In the genomic region with DNA sequence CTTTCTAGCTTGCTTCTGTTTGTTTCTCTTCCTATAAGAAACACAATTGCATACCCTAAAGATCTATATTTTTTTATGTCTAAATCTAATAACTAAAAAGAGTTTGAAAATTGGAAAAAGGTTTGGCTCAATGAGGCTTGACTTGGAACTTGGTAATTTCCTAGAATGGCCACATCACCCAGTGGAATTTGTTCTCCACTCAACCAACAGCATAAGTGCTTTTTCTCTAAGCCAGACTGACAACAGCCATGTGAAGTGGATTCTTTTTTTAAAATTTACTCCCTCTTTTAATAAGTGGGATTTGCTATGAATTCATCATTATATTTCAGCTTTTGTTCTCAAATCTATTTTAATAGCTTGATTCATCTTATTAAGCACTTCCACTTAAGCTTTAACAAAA, we compare ENCODE assay signal across 34 cellular contexts. TPM values are rescaled to one million over a fixed set of nuclear protein-coding genes. Genes with fewer than 3 reads are reported as not detected.
"Had no signal": no experiment of that assay in that cellular context is flagged by ENCODE, and none has a peak within 500 bp of the region (broad histone marks: within the 10 kb centered on the region; RNA-seq: fewer than 3 reads in every experiment).

No MANE protein-coding gene starts in this region.

- DNase-seq: activated CD4-positive, alpha-beta T cell treated with anti-CD3 and anti-CD28 coated beads for 48 hours; activated CD4-positive, alpha-beta T cell treated with anti-CD3 and anti-CD28 coated beads, Interleukin-2, amount 50 U/mL, for 48 hours; activated CD8-positive, alpha-beta memory T cell treated with anti-CD3 and anti-CD28 coated beads for 24 hours; activated gamma-delta T cell; activated naive CD8-positive, alpha-beta T cell treated with anti-CD3 and anti-CD28 coated beads, Interleukin-2, amount 50 U/mL, for 24 hours; colonic mucosa; effector CD8-positive, alpha-beta T cell; esophagus squamous epithelium; foreskin melanocyte; hippocampal formation; left cardiac atrium; naive thymus-derived CD8-positive, alpha-beta T cell; posterior cingulate gyrus; stimulated activated CD4-positive, alpha-beta T cell treated with anti-CD3 and anti-CD28 coated beads, Interleukin-1b, Interleukin-23, amount 100 ng/mL, for 48 hours; stimulated activated CD4-positive, alpha-beta T cell treated with anti-CD3 and anti-CD28 coated beads, Interleukin-4, amount 100 ng/mL, for 4 hours; stimulated activated CD8-positive, alpha-beta memory T cell treated with anti-CD3 and anti-CD28 coated beads, Interleukin-4, amount 100 ng/mL, for 48 hours; stimulated activated naive CD8-positive, alpha-beta T cell treated with anti-CD3 and anti-CD28 coated beads, Interleukin-15, amount 100 ng/mL, for 72 hours; substantia nigra; T-helper 9 cell; upper lobe of left lung; WERI-Rb-1 had no signal

- H3K4me3 ChIP-seq: breast epithelium, colonic mucosa, esophagus squamous epithelium, smooth muscle cell, upper lobe of left lung, vagina had no signal

- H3K4me3 Mint-ChIP-seq: activated naive CD8-positive, alpha-beta T cell treated with anti-CD3 and anti-CD28 coated beads, Interleukin-2, amount 50 U/mL, for 24 hours; mesothelial cell of epicardium; stimulated activated memory B cell treated with anti-CD40 and anti-IgM and Interleukin-4, amounts not matched to agents 10 μg/mL and 1 μg/mL and 100 μg/mL, for 72 hours; stimulated activated naive CD8-positive, alpha-beta T cell treated with anti-CD3 and anti-CD28 coated beads, Interleukin-15, amount 100 ng/mL, for 72 hours had no signal

- ATAC-seq: activated CD4-positive, CD25-positive, alpha-beta regulatory T cell treated with anti-CD3 and anti-CD28 coated beads, Interleukin-2, amount 50 U/mL, for 24 hours; activated naive CD8-positive, alpha-beta T cell treated with anti-CD3 and anti-CD28 coated beads, Interleukin-2, amount 50 U/mL, for 24 hours; left cardiac atrium; naive thymus-derived CD8-positive, alpha-beta T cell; sciatic nerve; stimulated activated memory B cell treated with anti-CD40 and anti-IgM and Interleukin-4, amounts not matched to agents 10 μg/mL and 1 μg/mL and 100 μg/mL, for 72 hours; stimulated activated naive CD8-positive, alpha-beta T cell treated with anti-CD3 and anti-CD28 coated beads, Interleukin-15, amount 100 ng/mL, for 72 hours had no signal

- H3K9me3 Mint-ChIP-seq: activated naive CD4-positive, alpha-beta T cell treated with anti-CD3 and anti-CD28 coated beads, Interleukin-2, amount 50 U/mL, for 24 hours; activated naive CD8-positive, alpha-beta T cell treated with anti-CD3 and anti-CD28 coated beads, Interleukin-2, amount 50 U/mL, for 24 hours; mesothelial cell of epicardium; naive thymus-derived CD8-positive, alpha-beta T cell; stimulated activated memory B cell treated with anti-CD40 and anti-IgM and Interleukin-4, amounts not matched to agents 10 μg/mL and 1 μg/mL and 100 μg/mL, for 72 hours; stimulated activated naive CD8-positive, alpha-beta T cell treated with anti-CD3 and anti-CD28 coated beads, Interleukin-15, amount 100 ng/mL, for 72 hours had no signal

- H3K27ac ChIP-seq: breast epithelium, colonic mucosa, epithelial cell of prostate, esophagus squamous epithelium, vagina, WERI-Rb-1 had no signal

- H3K4me2 ChIP-seq: smooth muscle cell had no signal

- H3K27me3 ChIP-seq: breast epithelium, colonic mucosa, esophagus squamous epithelium, upper lobe of left lung, vagina had no signal

- H3K27ac Mint-ChIP-seq: activated naive CD4-positive, alpha-beta T cell treated with anti-CD3 and anti-CD28 coated beads, Interleukin-2, amount 50 U/mL, for 24 hours; activated naive CD8-positive, alpha-beta T cell treated with anti-CD3 and anti-CD28 coated beads, Interleukin-2, amount 50 U/mL, for 24 hours; mesothelial cell of epicardium had no signal

- H3K36me3 ChIP-seq: breast epithelium, vagina had no signal

- H3K4me1 ChIP-seq: colonic mucosa had no signal

- H3K27me3 Mint-ChIP-seq: activated naive CD4-positive, alpha-beta T cell treated with anti-CD3 and anti-CD28 coated beads, Interleukin-2, amount 50 U/mL, for 24 hours; activated naive CD8-positive, alpha-beta T cell treated with anti-CD3 and anti-CD28 coated beads, Interleukin-2, amount 50 U/mL, for 24 hours; naive thymus-derived CD8-positive, alpha-beta T cell; stimulated activated memory B cell treated with anti-CD40 and anti-IgM and Interleukin-4, amounts not matched to agents 10 μg/mL and 1 μg/mL and 100 μg/mL, for 72 hours; stimulated activated naive CD8-positive, alpha-beta T cell treated with anti-CD3 and anti-CD28 coated beads, Interleukin-15, amount 100 ng/mL, for 72 hours had no signal

- H3K9me3 ChIP-seq: breast epithelium, colonic mucosa, esophagus squamous epithelium, upper lobe of left lung, vagina had no signal

RNA-seq across cellular contexts. Expression of a gene that starts 37.8 kb away (rescaled TPM):
- total RNA-seq: breast epithelium; colonic mucosa; dermis microvascular lymphatic vessel endothelial cell; esophagus squamous epithelium; left cardiac atrium; lower leg skin; mesothelial cell of epicardium; naive thymus-derived CD8-positive, alpha-beta T cell; sciatic nerve; smooth muscle cell; T-helper 1 cell treated with Interleukin-12 subunit alpha and Interleukin-12 subunit beta and Interleukin-4 antibody, amounts not matched to agents 30 ng/mL and 1 ng/mL, for 36 hours; vagina had no signal
- polyA plus RNA-seq: keratinocyte; naive thymus-derived CD8-positive, alpha-beta T cell had no signal

RNA-seq across cellular contexts. Expression of a gene that starts 53.0 kb away (rescaled TPM):
- total RNA-seq: dermis microvascular lymphatic vessel endothelial cell; esophagus squamous epithelium; naive thymus-derived CD8-positive, alpha-beta T cell; sciatic nerve; T-helper 1 cell treated with Interleukin-12 subunit alpha and Interleukin-12 subunit beta and Interleukin-4 antibody, amounts not matched to agents 30 ng/mL and 1 ng/mL, for 36 hours; vagina had no signal
- polyA plus RNA-seq: naive thymus-derived CD8-positive, alpha-beta T cell had no signal
